Comparison of ENCODE assay signal across 10 cellular contexts in genomic region chr9:127562271-127562780, GRCh38. TPM values are rescaled to one million over a fixed set of nuclear protein-coding genes. Genes with fewer than 3 reads are reported as not detected.
DNase-seq lines count a peak whose midpoint lies in the region; FAIRE-seq and TF ChIP-seq lines count a peak whose summit lies in the region.
"Had no signal": no experiment of that assay in that cellular context is flagged by ENCODE, and none has a peak within 500 bp of the region (broad histone marks: within the 10 kb centered on the region; RNA-seq: fewer than 3 reads in every experiment).

No MANE protein-coding gene starts in this region.

- peak overlapping the region in 1 of 2 donors; percentile 65 for H3K9ac ChIP-seq in kidney (ENCODE audit: low read length in 2 of 2)
- peak overlapping the region in 2 of 5 donors; percentile 1 to 46 for H3K9ac ChIP-seq in subcutaneous abdominal adipose tissue (ENCODE audit: low read length in 5 of 5)

- intact Hi-C loops in ascending aorta (cut with DNase I): loop anchor here (1.0 to 2.0 kb wide), 2 partner anchors 16 to 21 kb away; no protein-coding TSS in a partner anchor
- intact Hi-C loops in kidney (cut with DNase I): no loop called here

- H3K27me3 ChIP-seq in ascending aorta (no peaks in the 10 kb centered on the region), subcutaneous abdominal adipose tissue (ENCODE audit: control insufficient read depth in 5 of 5, insufficient read depth in 4 of 5, low read length in 5 of 5) (peaks cover 0 to 9% (median 0%) of the 10 kb centered on the region in 5 donors)

- H3K27ac ChIP-seq in ascending aorta (peak overlapping the region; percentile 85 to 90), kidney (ENCODE audit: low read depth in 2 of 2, low read length in 2 of 2) (peak overlapping the region; percentile 87 to 92), subcutaneous abdominal adipose tissue (ENCODE audit: low read depth, low read length) (peak overlapping the region; percentile 76)

- no peak for TF ChIP-seq CTCF in HFF-Myc (IDR thresholded peaks at IDR 0.05; ENCODE audit: low read depth, low read length, missing control alignments)
- no peak for TF ChIP-seq CTCF in ascending aorta (IDR thresholded peaks at IDR 0.05)
- no peak for TF ChIP-seq CTCF in kidney (IDR thresholded peaks at IDR 0.05; ENCODE audit: borderline replicate concordance, extremely low read depth, insufficient read depth)

- no peak for FAIRE-seq in kidney (lab: Jason Lieb, UNC)
- FAIRE-seq: G401.6 had no signal

- H3K4me3 ChIP-seq in HFF-Myc (replicated peaks; ENCODE audit: low read depth, low read length) (peak overlapping the region; percentile 14), ascending aorta (no peak overlapping the region), kidney (ENCODE audit: low read length in 2 of 2) (no peak overlapping the region), subcutaneous abdominal adipose tissue (ENCODE audit: low read depth in 1 of 5, low read length in 5 of 5) (peak overlapping the region in 1 of 5 donors; percentile 17)

- DNase-seq in HFF-Myc (ENCODE audit: extremely low read depth, low read depth): no peak
- DNase-seq in ascending aorta (ENCODE audit: low spot score in 2 of 2): no peak
- DNase-seq in kidney: no peak
- no peak for DNase-seq in NCI-H524 treated with DMSO at 0.1 percent for 48 hours (lab: John Stamatoyannopoulos, UW)
- no peak for DNase-seq in NCI-H1694 (lab: John Stamatoyannopoulos, UW)
- no peak for DNase-seq in NCI-H1092 (lab: John Stamatoyannopoulos, UW)
- DNase-seq: activated CD4-positive, alpha-beta T cell treated with anti-CD3 and anti-CD28 coated beads for 48 hours; posterior cingulate gyrus had no signal

- H3K9me3 ChIP-seq in ascending aorta (no peaks in the 10 kb centered on the region), kidney (ENCODE audit: control insufficient read depth in 1 of 2, low read length in 2 of 2) (no peaks in the 10 kb centered on the region), subcutaneous abdominal adipose tissue (ENCODE audit: control insufficient read depth in 5 of 5, low read length in 5 of 5) (no peaks in the 10 kb centered on the region)

- H3K4me1 ChIP-seq in ascending aorta: peaks cover 25 to 52% of the 10 kb centered on the region in 2 donors
- peaks cover 25 to 44% of the 10 kb centered on the region in 2 donors for H3K4me1 ChIP-seq in kidney (ENCODE audit: control insufficient read depth in 1 of 2, insufficient read depth in 1 of 2, low read depth in 1 of 2, low read length in 2 of 2)
- peaks cover 14 to 65% (median 44%) of the 10 kb centered on the region in 5 donors for H3K4me1 ChIP-seq in subcutaneous abdominal adipose tissue (ENCODE audit: control insufficient read depth in 5 of 5, insufficient read depth in 5 of 5, low read length in 5 of 5)

- H3K36me3 ChIP-seq in ascending aorta (peaks cover 7 to 16% of the 10 kb centered on the region in 2 donors), kidney (ENCODE audit: control insufficient read depth in 1 of 2, insufficient read depth in 2 of 2, low read length in 2 of 2) (peaks cover 0 to 8% of the 10 kb centered on the region in 2 donors), subcutaneous abdominal adipose tissue (ENCODE audit: control insufficient read depth in 5 of 5, insufficient read depth in 5 of 5, low read length in 5 of 5) (peaks cover 0 to 20% (median 12%) of the 10 kb centered on the region in 5 donors)

RNA-seq across cellular contexts. Expression of gene STXBP1, which starts 49.8 kb away (rescaled TPM):
- 29.3 TPM for total RNA-seq in ascending aorta
- 32.8 TPM for total RNA-seq in kidney
- polyA plus RNA-seq in kidney (ENCODE audit: insufficient read depth, low read depth, low replicate concordance): 14.3 TPM
